ENCODE assay signal across 14 cellular contexts in genomic region chr3:53566450-53567145, GRCh38.
"Had no signal": no experiment of that assay in that cellular context is flagged by ENCODE, and none has a peak within 500 bp of the region (broad histone marks: within the 10 kb centered on the region; RNA-seq: fewer than 3 reads in every experiment).

No MANE protein-coding gene starts in this region.

- H3K4me3 ChIP-seq: right atrium auricular region, skin epidermis, tibial artery had no signal

- H3K4me1 Mint-ChIP-seq: activated T-helper 17 cell treated with anti-CD3 and anti-CD28 coated beads, Interleukin-2, amount 50 U/mL, for 72 hours; natural killer cell had no signal

- H3K27ac Mint-ChIP-seq: activated T-helper 17 cell treated with anti-CD3 and anti-CD28 coated beads, Interleukin-2, amount 50 U/mL, for 72 hours; natural killer cell had no signal

- H3K27ac ChIP-seq: right atrium auricular region, skin epidermis, tibial artery had no signal

- ATAC-seq: activated T-helper 17 cell treated with anti-CD3 and anti-CD28 coated beads, Interleukin-2, amount 50 U/mL, for 72 hours; esophagus mucosa; left ventricle myocardium superior; natural killer cell had no signal

- H3K36me3 ChIP-seq: right atrium auricular region, tibial artery had no signal

- H3K9me3 Mint-ChIP-seq: activated T-helper 17 cell treated with anti-CD3 and anti-CD28 coated beads, Interleukin-2, amount 50 U/mL, for 72 hours; natural killer cell had no signal

- H3K36me3 Mint-ChIP-seq: natural killer cell had no signal

- H3K4me1 ChIP-seq: tibial artery had no signal

- H3K9me3 ChIP-seq: right atrium auricular region, tibial artery had no signal

- DNase-seq: activated CD4-positive, alpha-beta T cell treated with anti-CD3 and anti-CD28 coated beads, Interleukin-2, amount 50 U/mL, for 48 hours; activated naive CD4-positive, alpha-beta T cell treated with Interleukin-2 at 50 U/mL for 16 hours; aorta; left ventricle myocardium superior; mesenchymal stem cell; natural killer cell; nucleus accumbens; stimulated activated CD4-positive, alpha-beta T cell treated with anti-CD3 and anti-CD28 coated beads, Interleukin-4, amount 100 ng/mL, for 24 hours; stimulated activated naive CD4-positive, alpha-beta T cell; tibial artery had no signal

- H3K4me3 Mint-ChIP-seq: activated T-helper 17 cell treated with anti-CD3 and anti-CD28 coated beads, Interleukin-2, amount 50 U/mL, for 72 hours; natural killer cell had no signal

- H3K27me3 ChIP-seq: right atrium auricular region, tibial artery had no signal
